8 cellular contexts compared by ENCODE assay signal in genomic region chr6:5261545-5262109, GRCh38. TPM values are rescaled to one million over a fixed set of nuclear protein-coding genes. Genes with fewer than 3 reads are reported as not detected.
DNase-seq lines count a peak whose midpoint lies in the region; ATAC-seq and TF ChIP-seq lines count a peak whose summit lies in the region.

No MANE protein-coding gene starts in this region.

- H3K4me1 Mint-ChIP-seq in activated naive CD8-positive, alpha-beta T cell treated with anti-CD3 and anti-CD28 coated beads, Interleukin-2, amount 50 U/mL, for 24 hours, result peaks cover 52% of the 10 kb centered on the region

- H3K4me3 ChIP-seq in right atrium auricular region (peak overlapping the region; percentile 79 to 96), left lung (peak overlapping the region; percentile 56 to 81), tibial artery (peak overlapping the region; percentile 83 to 91)

- H3K27ac Mint-ChIP-seq in activated naive CD8-positive, alpha-beta T cell treated with anti-CD3 and anti-CD28 coated beads, Interleukin-2, amount 50 U/mL, for 24 hours, result peak overlapping the region; percentile 100

- no peak for ATAC-seq in Right ventricle myocardium inferior
- ATAC-seq in activated naive CD8-positive, alpha-beta T cell treated with anti-CD3 and anti-CD28 coated beads, Interleukin-2, amount 50 U/mL, for 24 hours, result no peak
- ATAC-seq in left lung, result no peak
- no peak for ATAC-seq in HG02852 (IDR thresholded peaks at IDR 0.05; ENCODE audit: unreplicated experiment)

- H3K36me3 Mint-ChIP-seq in activated naive CD8-positive, alpha-beta T cell treated with anti-CD3 and anti-CD28 coated beads, Interleukin-2, amount 50 U/mL, for 24 hours (ENCODE audit: low read depth), result peaks cover 26% of the 10 kb centered on the region

- no peaks in the 10 kb centered on the region for H3K9me3 ChIP-seq in right atrium auricular region
- H3K9me3 ChIP-seq in left lung, result no peaks in the 10 kb centered on the region
- H3K9me3 ChIP-seq in tibial artery, result no peaks in the 10 kb centered on the region

- H3K9me3 Mint-ChIP-seq in activated naive CD8-positive, alpha-beta T cell treated with anti-CD3 and anti-CD28 coated beads, Interleukin-2, amount 50 U/mL, for 24 hours, result no peaks in the 10 kb centered on the region

- DNase-seq in right atrium auricular region (ENCODE audit: low spot score), result no peak
- no peak for DNase-seq in Right ventricle myocardium inferior (ENCODE audit: missing footprints)
- DNase-seq in activated naive CD8-positive, alpha-beta T cell treated with anti-CD3 and anti-CD28 coated beads, Interleukin-2, amount 50 U/mL, for 24 hours, result no peak
- DNase-seq in left lung, result no peak
- no peak for DNase-seq in tibial artery
- DNase-seq in amygdala (lab: John Stamatoyannopoulos, UW), result no peak
- DNase-seq in ecto neural progenitor cell (ENCODE audit: low spot score), result no peak

- no peak for TF ChIP-seq CTCF in right atrium auricular region (IDR thresholded peaks at IDR 0.05)
- TF ChIP-seq CTCF in left lung (IDR thresholded peaks at IDR 0.05), result no peak
- TF ChIP-seq CTCF in tibial artery (IDR thresholded peaks at IDR 0.05), result no peak

- H3K36me3 ChIP-seq in right atrium auricular region (no peaks in the 10 kb centered on the region), left lung (no peaks in the 10 kb centered on the region), tibial artery (no peaks in the 10 kb centered on the region)

- intact Hi-C loops in Right ventricle myocardium inferior (cut with DNase I), result loop anchor here (5.0 kb wide), 1 partner anchor 39 kb away; no protein-coding TSS in a partner anchor
- intact Hi-C loops in left lung (cut with DNase I), result no loop called here
- intact Hi-C loops in tibial artery (cut with DNase I; ENCODE audit: low total_unique reads), result loop anchor here (2.0 kb wide), 1 partner anchor 53 kb away; no protein-coding TSS in a partner anchor

- H3K27me3 Mint-ChIP-seq in activated naive CD8-positive, alpha-beta T cell treated with anti-CD3 and anti-CD28 coated beads, Interleukin-2, amount 50 U/mL, for 24 hours, result no peaks in the 10 kb centered on the region

- H3K27me3 ChIP-seq in right atrium auricular region (no peaks in the 10 kb centered on the region), left lung (no peaks in the 10 kb centered on the region), tibial artery (no peaks in the 10 kb centered on the region)

- H3K27ac ChIP-seq in right atrium auricular region (peak overlapping the region; percentile 93 to 96), left lung (peak overlapping the region; percentile 93 to 98), tibial artery (peak overlapping the region; percentile 96 to 97)

- peak overlapping the region; percentile 92 for H3K4me3 Mint-ChIP-seq in activated naive CD8-positive, alpha-beta T cell treated with anti-CD3 and anti-CD28 coated beads, Interleukin-2, amount 50 U/mL, for 24 hours

- H3K4me1 ChIP-seq in right atrium auricular region, result peaks cover 0 to 21% of the 10 kb centered on the region in 2 donors
- peaks cover 8 to 19% of the 10 kb centered on the region in 2 donors for H3K4me1 ChIP-seq in left lung
- H3K4me1 ChIP-seq in tibial artery, result peaks cover 0 to 19% (median 12%) of the 10 kb centered on the region in 4 donors

RNA-seq across cellular contexts. Expression of gene FARS2, which starts 0.3 kb away (rescaled TPM):
- 10 to 100 TPM in 1 of 2 donors, 1 to 10 TPM in 1; 9.4 to 15.0 TPM for total RNA-seq in right atrium auricular region
- 20.5 TPM for total RNA-seq in Right ventricle myocardium inferior
- total RNA-seq in left lung, result 10 to 100 TPM; 20.1 to 20.3 TPM

RNA-seq across cellular contexts. Expression of gene LYRM4, which starts 0.9 kb away (rescaled TPM):
- total RNA-seq in right atrium auricular region (10 to 100 TPM; 19.1 to 22.5 TPM), Right ventricle myocardium inferior (23.3 TPM), left lung (10 to 100 TPM; 25.2 to 25.3 TPM)

Comparison
In these comparisons a context has a peak if more than half of its experiments do, and no peak if none do; other contexts are left out.
1. intact Hi-C loops: an anchor here in Right ventricle myocardium inferior (5.0 kb wide) and tibial artery (2.0 kb wide); none called in left lung.